34 cellular contexts compared by ENCODE assay signal in genomic region chr1:26047278-26047874, GRCh38. TPM values are rescaled to one million over a fixed set of nuclear protein-coding genes. Genes with fewer than 3 reads are reported as not detected.
"Had no signal": no experiment of that assay in that cellular context is flagged by ENCODE, and none has a peak within 500 bp of the region (broad histone marks: within the 10 kb centered on the region; RNA-seq: fewer than 3 reads in every experiment).

No MANE protein-coding gene starts in this region.

- ATAC-seq: activated CD8-positive, alpha-beta T cell treated with anti-CD3 and anti-CD28 coated beads for 36 hours; activated naive CD8-positive, alpha-beta T cell treated with anti-CD3 and anti-CD28 coated beads, Interleukin-2, amount 50 U/mL, for 24 hours; activated T-cell treated with anti-CD3 and anti-CD28 coated beads, Interleukin-2, amount 50 U/mL, for 4 hours; activated T-helper 17 cell treated with anti-CD3 and anti-CD28 coated beads, Interleukin-2, amount 50 U/mL, for 72 hours; left lung; lower lobe of right lung had no signal

- DNase-seq: activated CD4-positive, alpha-beta T cell treated with anti-CD3 and anti-CD28 coated beads for 1 hour; activated CD4-positive, alpha-beta T cell treated with anti-CD3 and anti-CD28 coated beads, Interleukin-2, amount 50 U/mL, for 1 hour; activated CD8-positive, alpha-beta T cell treated with anti-CD3 and anti-CD28 coated beads for 36 hours; activated gamma-delta T cell treated with Interleukin-2 at 50 U/mL for 16 hours; activated naive CD8-positive, alpha-beta T cell treated with anti-CD3 and anti-CD28 coated beads, Interleukin-2, amount 50 U/mL, for 24 hours; activated T-cell treated with anti-CD3 and anti-CD28 coated beads, Interleukin-2, amount 50 U/mL, for 4 hours; amygdala; dermis blood vessel endothelial cell; effector CD4-positive, alpha-beta T cell; erythroblast; head of caudate nucleus; hypothalamus; kidney glomerular epithelial cell; left lung; lower lobe of right lung; mesendoderm; nucleus accumbens; right cardiac atrium; spleen; stimulated activated naive CD4-positive, alpha-beta T cell; SW 1271; T1000; tibial artery had no signal

- H3K9me3 ChIP-seq: breast epithelium, left lung, lower lobe of right lung, spleen, suprapubic skin, tibial artery had no signal

- H3K4me3 ChIP-seq: left lung, lower lobe of right lung, spleen, tibial artery had no signal

- H3K4me1 Mint-ChIP-seq: activated naive CD4-positive, alpha-beta T cell treated with anti-CD3 and anti-CD28 coated beads, Interleukin-2, amount 50 U/mL, for 24 hours; activated T-helper 17 cell treated with anti-CD3 and anti-CD28 coated beads, Interleukin-2, amount 50 U/mL, for 72 hours; central memory CD8-positive, alpha-beta T cell; nephron had no signal

- H3K36me3 ChIP-seq: breast epithelium, left lung, lower lobe of right lung, spleen, suprapubic skin, tibial artery had no signal

- H3K4me1 ChIP-seq: parathyroid adenoma had no signal

- H3K27ac ChIP-seq: breast epithelium, left lung, lower lobe of right lung, parathyroid adenoma, spleen, suprapubic skin, tibial artery had no signal

- H3K4me3 Mint-ChIP-seq: activated CD8-positive, alpha-beta T cell treated with anti-CD3 and anti-CD28 coated beads for 36 hours; activated naive CD4-positive, alpha-beta T cell treated with anti-CD3 and anti-CD28 coated beads, Interleukin-2, amount 50 U/mL, for 24 hours; activated naive CD8-positive, alpha-beta T cell treated with anti-CD3 and anti-CD28 coated beads, Interleukin-2, amount 50 U/mL, for 24 hours; activated T-cell treated with anti-CD3 and anti-CD28 coated beads, Interleukin-2, amount 50 U/mL, for 4 hours; activated T-helper 17 cell treated with anti-CD3 and anti-CD28 coated beads, Interleukin-2, amount 50 U/mL, for 72 hours; central memory CD8-positive, alpha-beta T cell; T-helper 1 cell treated with Interleukin-12 subunit alpha and Interleukin-12 subunit beta and Interleukin-4 antibody, amounts not matched to agents 30 μg/mL and 1 μg/mL, for 36 hours had no signal

- H3K9me3 Mint-ChIP-seq: activated CD8-positive, alpha-beta T cell treated with anti-CD3 and anti-CD28 coated beads for 36 hours; activated naive CD4-positive, alpha-beta T cell treated with anti-CD3 and anti-CD28 coated beads, Interleukin-2, amount 50 U/mL, for 24 hours; activated naive CD8-positive, alpha-beta T cell treated with anti-CD3 and anti-CD28 coated beads, Interleukin-2, amount 50 U/mL, for 24 hours; activated T-cell treated with anti-CD3 and anti-CD28 coated beads, Interleukin-2, amount 50 U/mL, for 4 hours; activated T-helper 17 cell treated with anti-CD3 and anti-CD28 coated beads, Interleukin-2, amount 50 U/mL, for 72 hours; central memory CD8-positive, alpha-beta T cell; nephron; T-helper 1 cell treated with Interleukin-12 subunit alpha and Interleukin-12 subunit beta and Interleukin-4 antibody, amounts not matched to agents 30 μg/mL and 1 μg/mL, for 36 hours had no signal

- H3K27ac Mint-ChIP-seq: activated CD8-positive, alpha-beta T cell treated with anti-CD3 and anti-CD28 coated beads for 36 hours; activated naive CD4-positive, alpha-beta T cell treated with anti-CD3 and anti-CD28 coated beads, Interleukin-2, amount 50 U/mL, for 24 hours; activated naive CD8-positive, alpha-beta T cell treated with anti-CD3 and anti-CD28 coated beads, Interleukin-2, amount 50 U/mL, for 24 hours; activated T-helper 17 cell treated with anti-CD3 and anti-CD28 coated beads, Interleukin-2, amount 50 U/mL, for 72 hours; nephron; T-helper 1 cell treated with Interleukin-12 subunit alpha and Interleukin-12 subunit beta and Interleukin-4 antibody, amounts not matched to agents 30 μg/mL and 1 μg/mL, for 36 hours had no signal

- H3K36me3 Mint-ChIP-seq: activated naive CD4-positive, alpha-beta T cell treated with anti-CD3 and anti-CD28 coated beads, Interleukin-2, amount 50 U/mL, for 24 hours had no signal

RNA-seq across cellular contexts. Expression of gene SLC30A2, which starts 1.5 kb away (rescaled TPM):
- total RNA-seq: activated CD8-positive, alpha-beta T cell treated with anti-CD3 and anti-CD28 coated beads for 36 hours; activated T-cell treated with anti-CD3 and anti-CD28 coated beads, Interleukin-2, amount 50 U/mL, for 4 hours; activated T-helper 17 cell treated with anti-CD3 and anti-CD28 coated beads, Interleukin-2, amount 50 U/mL, for 72 hours; dermis blood vessel endothelial cell; fibroblast of lung; fibroblast of villous mesenchyme; lower lobe of right lung; pulmonary artery endothelial cell; spleen had no signal

RNA-seq across cellular contexts. Expression of gene TRIM63, which starts 20.1 kb away (rescaled TPM):
- total RNA-seq: activated T-cell treated with anti-CD3 and anti-CD28 coated beads, Interleukin-2, amount 50 U/mL, for 4 hours; activated T-helper 17 cell treated with anti-CD3 and anti-CD28 coated beads, Interleukin-2, amount 50 U/mL, for 72 hours; dermis blood vessel endothelial cell; fibroblast of lung; fibroblast of villous mesenchyme; pulmonary artery endothelial cell had no signal

RNA-seq across cellular contexts. Expression of gene EXTL1, which starts 25.8 kb away (rescaled TPM):
- total RNA-seq: activated CD8-positive, alpha-beta T cell treated with anti-CD3 and anti-CD28 coated beads for 36 hours; activated T-cell treated with anti-CD3 and anti-CD28 coated beads, Interleukin-2, amount 50 U/mL, for 4 hours; activated T-helper 17 cell treated with anti-CD3 and anti-CD28 coated beads, Interleukin-2, amount 50 U/mL, for 72 hours; dermis blood vessel endothelial cell; pulmonary artery endothelial cell had no signal
